ENCODE assay signal across 8 cellular contexts in genomic region chr2:121648206-121648605, GRCh38. TPM values are rescaled to one million over a fixed set of nuclear protein-coding genes. Genes with fewer than 3 reads are reported as not detected.
DNase-seq lines count a peak whose midpoint lies in the region; ATAC-seq and TF ChIP-seq lines count a peak whose summit lies in the region.

No MANE protein-coding gene starts in this region.

- in situ Hi-C loops in gastrocnemius medialis (cut with MboI; ENCODE audit: low sequenced_read_pairs in 4 of 4): loop anchor here in 3 of 4 donors (5.0 to 25.0 kb wide), 5 partner anchors 53 to 123 kb away; partner anchors contain the start of genes NIFK (in 1 of the 3) and RNU4ATAC (in 1 of the 3)

- H3K27ac ChIP-seq in A673 (ENCODE audit: low read depth, low read length, poor library complexity, severe bottlenecking) (peak overlapping the region; percentile 93), SK-N-MC (peak overlapping the region; percentile 96; the same call in 1 of the 2 replicates), gastrocnemius medialis (peak overlapping the region; percentile 95 to 100 (median 98))

- CTCF ChIA-PET in A673 (lab: Charles Lee): no interaction called here

- DNase-seq in A673 (ENCODE audit: low spot score): no peak
- no peak for DNase-seq in SK-N-MC (ENCODE audit: low read depth, low spot score)
- DNase-seq in fibroblast of pulmonary artery (ENCODE audit: low read depth): no peak
- DNase-seq in gastrocnemius medialis: peak in 1 of 2 donors; percentile 30
- no peak for DNase-seq in cerebellar cortex (ENCODE audit: low spot score)
- no peak for DNase-seq in cerebellar nuclear complex (lab: John Stamatoyannopoulos, UW)

- TF ChIP-seq CTCF in A673 (conservative IDR thresholded peaks at IDR 0.05; ENCODE audit: low read depth, low read length) (no peak), fibroblast of pulmonary artery (IDR thresholded peaks at IDR 0.05; ENCODE audit: low read length, missing control alignments) (no peak), gastrocnemius medialis (IDR thresholded peaks at IDR 0.05 in 4 of 5, conservative IDR thresholded peaks at IDR 0.05 in 1 of 5) (no peak)

- H3K36me3 ChIP-seq in A673 (ENCODE audit: insufficient read depth, low read length, poor library complexity, severe bottlenecking): no peaks in the 10 kb centered on the region
- H3K36me3 ChIP-seq in SK-N-MC (ENCODE audit: insufficient read depth, low read length): no peaks in the 10 kb centered on the region
- no peaks in the 10 kb centered on the region for H3K36me3 ChIP-seq in gastrocnemius medialis

- TF ChIP-seq POLR2A in gastrocnemius medialis (IDR thresholded peaks at IDR 0.05): peak in 1 of 2 donors; percentile 66

- ATAC-seq in GM18909 (IDR thresholded peaks at IDR 0.05; ENCODE audit: poor library complexity, unreplicated experiment): peak; percentile 13
- ATAC-seq in gastrocnemius medialis: peak; percentile 26 to 27
- ATAC-seq in HG03457 (IDR thresholded peaks at IDR 0.05; ENCODE audit: unreplicated experiment): no peak

- H3K4me1 ChIP-seq in A673 (ENCODE audit: insufficient read depth, low read length, poor library complexity, severe bottlenecking) (peaks cover 5% of the 10 kb centered on the region), gastrocnemius medialis (peaks cover 54% of the 10 kb centered on the region in 2 donors)

- POLR2A ChIA-PET in A673 (lab: Charles Lee; ENCODE audit: low non-redundant PET): interaction anchor here (0.7 kb wide), 1 partner anchor 117 kb away, joined by 4 read pairs; no protein-coding TSS in a partner anchor

- H3K9me3 ChIP-seq in A673 (ENCODE audit: low read depth, low read length, poor library complexity, severe bottlenecking): no peaks in the 10 kb centered on the region
- H3K9me3 ChIP-seq in SK-N-MC (ENCODE audit: low read depth, low read length): no peaks in the 10 kb centered on the region
- no peaks in the 10 kb centered on the region for H3K9me3 ChIP-seq in gastrocnemius medialis

- peak overlapping the region; percentile 97 for H3K4me3 ChIP-seq in A673 (ENCODE audit: low read depth, low read length, poor library complexity, severe bottlenecking)
- peak overlapping the region; percentile 86 for H3K4me3 ChIP-seq in SK-N-MC
- H3K4me3 ChIP-seq in fibroblast of pulmonary artery (replicated peaks; ENCODE audit: low read depth, low read length): peak overlapping the region; percentile 94
- H3K4me3 ChIP-seq in gastrocnemius medialis: peak overlapping the region; percentile 76 to 99 (median 96)

- H3K27me3 ChIP-seq in A673 (replicated peaks; ENCODE audit: insufficient read depth, low read depth, low read length, poor library complexity): no peaks in the 10 kb centered on the region
- no peaks in the 10 kb centered on the region for H3K27me3 ChIP-seq in gastrocnemius medialis

- intact Hi-C loops in A673 (cut with micrococcal nuclease; ENCODE audit: unreplicated experiment): no loop called here
- intact Hi-C loops in gastrocnemius medialis (cut with DNase I; ENCODE audit: low total_unique reads): no loop called here

- no TSS peak for BruUV-seq in A673 (replicated peaks; lab: Mats Ljungman, UMichigan)

- H3K9ac ChIP-seq in SK-N-MC (ENCODE audit: insufficient read length): peak overlapping the region; percentile 95

RNA-seq across cellular contexts. Expression of gene CLASP1, which starts 1.1 kb away (rescaled TPM):
- total RNA-seq in A673 (2021) (69.1 and 77.4 TPM in 2 replicates), gastrocnemius medialis (10 to 100 TPM; 50.1 to 73.9 (median 61.4) TPM)
